ENCODE assay signal across 1 cellular context in genomic region chr20:47557791-47558190, GRCh38.
TF ChIP-seq lines count a peak whose summit lies in the region.

No MANE protein-coding gene starts in this region.

TF ChIP-seq in K562, 482 proteins besides CTCF, POLR2A, EP300 and RAD21 (continued from another document):
- no peak for TF ChIP-seq RBM22 (IDR thresholded peaks at IDR 0.05; ENCODE audit: low read depth, low read length, poor library complexity, severe bottlenecking)
TF ChIP-seq in K562: peak in this region for 1.
